2 cellular contexts compared by ENCODE assay signal in the genomic region with DNA sequence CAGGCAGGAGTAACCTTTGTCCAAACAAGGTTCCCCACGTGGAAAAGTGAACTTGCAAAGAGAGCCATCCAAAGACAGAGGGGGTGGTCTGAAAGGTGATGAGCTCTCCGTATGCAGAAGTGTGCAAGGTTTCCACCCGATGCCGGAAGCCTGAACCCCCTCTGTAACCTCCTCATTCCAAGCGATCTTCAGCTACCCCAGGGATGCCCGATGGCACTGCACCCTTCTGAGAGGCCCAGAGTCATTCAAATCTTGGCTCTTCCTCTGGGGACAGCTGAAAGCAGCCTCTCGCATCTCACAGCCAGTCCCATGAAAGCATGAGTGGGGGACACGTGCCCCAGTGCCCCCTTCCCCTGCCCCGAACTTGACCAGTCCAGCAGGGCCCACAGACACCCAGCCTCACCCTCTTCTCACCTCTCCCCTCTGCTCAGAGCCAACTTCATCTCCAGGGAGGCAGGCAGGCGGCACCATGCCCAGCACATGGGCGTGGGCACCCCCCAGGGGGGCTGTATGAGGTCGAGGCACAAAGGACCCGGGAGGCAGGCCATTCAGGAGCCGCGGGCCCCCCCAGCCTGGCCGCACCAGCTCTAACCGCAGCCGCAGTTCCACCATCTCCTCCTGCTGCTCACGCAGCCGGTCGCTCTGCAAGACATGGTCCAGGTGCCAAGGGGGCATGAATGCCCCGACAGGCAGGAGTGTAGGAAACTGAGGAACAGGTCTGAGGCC.
TF ChIP-seq lines count a peak whose summit lies in the region.

No MANE protein-coding gene starts in this region.

TF ChIP-seq in A549, 52 proteins besides CTCF, POLR2A, EP300 and RAD21 (continued from another document):
- no peak for TF ChIP-seq BHLHE40 (IDR thresholded peaks at IDR 0.05; ENCODE audit: low read depth, low read length)
- TF ChIP-seq ZNF302 (CRISPR knock-in tag; IDR thresholded peaks at IDR 0.05) = no peak
- TF ChIP-seq RNF2 (IDR thresholded peaks at IDR 0.05; ENCODE audit: borderline replicate concordance, low read depth) = no peak
- no peak for TF ChIP-seq HOXB13 (CRISPR knock-in tag; IDR thresholded peaks at IDR 0.05; ENCODE audit: low read depth)
- no peak for TF ChIP-seq FOSL2 (IDR thresholded peaks at IDR 0.05)
- TF ChIP-seq FOSL2 (CRISPR knock-in tag; IDR thresholded peaks at IDR 0.05) = no peak
- no peak for TF ChIP-seq MAZ (IDR thresholded peaks at IDR 0.05; ENCODE audit: borderline replicate concordance, low read depth, low read length)
- no peak for TF ChIP-seq HEYL (CRISPR knock-in tag; IDR thresholded peaks at IDR 0.05)
- TF ChIP-seq ZSCAN20 (CRISPR knock-in tag; IDR thresholded peaks at IDR 0.05) = no peak

TF ChIP-seq in HEK293, 187 proteins besides CTCF, POLR2A, EP300 and RAD21:
- TF ChIP-seq, protein P1, sequence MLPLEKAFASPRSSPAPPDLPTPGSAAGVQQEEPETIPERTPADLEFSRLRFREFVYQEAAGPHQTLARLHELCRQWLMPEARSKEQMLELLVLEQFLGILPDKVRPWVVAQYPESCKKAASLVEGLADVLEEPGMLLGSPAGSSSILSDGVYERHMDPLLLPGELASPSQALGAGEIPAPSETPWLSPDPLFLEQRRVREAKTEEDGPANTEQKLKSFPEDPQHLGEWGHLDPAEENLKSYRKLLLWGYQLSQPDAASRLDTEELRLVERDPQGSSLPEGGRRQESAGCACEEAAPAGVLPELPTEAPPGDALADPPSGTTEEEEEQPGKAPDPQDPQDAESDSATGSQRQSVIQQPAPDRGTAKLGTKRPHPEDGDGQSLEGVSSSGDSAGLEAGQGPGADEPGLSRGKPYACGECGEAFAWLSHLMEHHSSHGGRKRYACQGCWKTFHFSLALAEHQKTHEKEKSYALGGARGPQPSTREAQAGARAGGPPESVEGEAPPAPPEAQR (tag by site-specific recombination; IDR thresholded peaks at IDR 0.05) = no peak
- peak; percentile 44; the same call in 1 of the 2 replicates for TF ChIP-seq HIC1 (tag by site-specific recombination; IDR thresholded peaks at IDR 0.05)
